Comparison of ENCODE assay signal across 13 cellular contexts in the genomic region with DNA sequence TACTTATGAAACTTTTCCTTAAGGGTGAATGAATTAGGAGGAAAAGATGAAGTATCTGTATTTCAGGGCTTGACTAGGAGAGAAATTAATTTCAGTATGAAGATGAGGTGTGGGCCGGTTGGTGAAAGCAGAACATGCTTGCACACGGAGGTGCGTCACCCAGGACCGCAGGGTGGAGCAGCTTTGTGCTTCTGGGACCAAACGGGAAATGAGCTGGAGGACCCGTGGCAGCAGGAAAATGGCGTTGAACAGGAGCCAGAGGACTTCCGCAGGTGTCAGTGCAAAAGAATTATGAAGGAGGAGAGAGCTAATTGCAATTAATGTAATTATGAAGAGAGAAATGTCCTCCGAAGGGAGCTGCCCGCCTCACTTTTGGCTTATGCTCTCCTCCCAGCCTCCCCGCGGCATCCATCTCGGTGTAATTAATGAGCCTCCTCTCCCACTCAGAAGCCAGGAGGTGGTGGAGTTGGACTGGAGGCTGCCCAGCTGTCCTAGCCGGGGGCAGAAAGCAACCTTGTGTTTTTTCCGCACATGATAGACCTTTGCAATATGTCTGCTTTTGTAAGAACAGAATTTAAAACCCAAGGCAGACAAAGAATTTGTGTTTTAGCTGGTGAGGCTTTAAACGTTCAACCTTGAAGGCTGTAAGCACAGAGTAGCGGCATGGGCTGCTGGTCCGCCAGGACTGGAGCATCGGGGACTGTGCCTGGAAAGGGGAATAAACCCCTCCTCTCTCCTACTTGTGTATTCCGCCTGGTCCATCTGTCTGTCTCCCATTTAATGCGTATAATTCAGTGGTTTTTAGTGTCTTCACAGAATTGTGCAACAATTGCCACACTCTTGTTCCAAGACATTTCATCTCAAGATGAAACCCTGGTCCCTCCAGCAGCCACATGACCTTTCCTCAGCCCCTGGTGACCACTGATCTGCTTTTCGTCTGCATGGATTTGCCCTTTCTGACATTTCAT.
DNase-seq lines count a peak whose midpoint lies in the region; ATAC-seq and TF ChIP-seq lines count a peak whose summit lies in the region.
"Had no signal": no experiment of that assay in that cellular context is flagged by ENCODE, and none has a peak within 500 bp of the region (broad histone marks: within the 10 kb centered on the region; RNA-seq: fewer than 3 reads in every experiment).

No MANE protein-coding gene starts in this region.

- intact Hi-C loops in esophagus muscularis mucosa (cut with DNase I) (no loop called here), uterus (cut with DNase I; ENCODE audit: low total_unique reads) (no loop called here)

- no peak for TF ChIP-seq POLR2A in esophagus muscularis mucosa (IDR thresholded peaks at IDR 0.05; ENCODE audit: low read depth)
- no peak for TF ChIP-seq POLR2A in uterus (IDR thresholded peaks at IDR 0.05)

- no peaks in the 10 kb centered on the region for H3K27me3 Mint-ChIP-seq in activated naive CD4-positive, alpha-beta T cell treated with anti-CD3 and anti-CD28 coated beads, Interleukin-2, amount 10 ng/mL, durations not matched to agents 7 days and 5 days
- no peaks in the 10 kb centered on the region for H3K27me3 Mint-ChIP-seq in naive B cell
- H3K27me3 Mint-ChIP-seq: T-helper 17 cell had no signal

- TF ChIP-seq EP300 in esophagus muscularis mucosa (IDR thresholded peaks at IDR 0.05) = no peak

- no peak overlapping the region for H3K4me3 Mint-ChIP-seq in activated naive CD4-positive, alpha-beta T cell treated with anti-CD3 and anti-CD28 coated beads, Interleukin-2, amount 10 ng/mL, durations not matched to agents 7 days and 5 days
- H3K4me3 Mint-ChIP-seq in naive B cell = peak overlapping the region; percentile 12 to 88 (median 62)
- H3K4me3 Mint-ChIP-seq: T-helper 17 cell had no signal

- 83% methylated on average over 22 of the region's 22 CpGs for WGBS in esophagus muscularis mucosa

- H3K27me3 ChIP-seq in esophagus muscularis mucosa = no peaks in the 10 kb centered on the region
- no peaks in the 10 kb centered on the region for H3K27me3 ChIP-seq in uterus
- H3K27me3 ChIP-seq: ovary had no signal

- peaks cover 14% of the 10 kb centered on the region for H3K4me1 Mint-ChIP-seq in activated naive CD4-positive, alpha-beta T cell treated with anti-CD3 and anti-CD28 coated beads, Interleukin-2, amount 10 ng/mL, durations not matched to agents 7 days and 5 days
- H3K4me1 Mint-ChIP-seq in naive B cell = peaks cover 37 to 58% (median 50%) of the 10 kb centered on the region in 3 donors

- CTCF ChIA-PET in activated naive CD4-positive, alpha-beta T cell treated with anti-CD3 and anti-CD28 coated beads, Interleukin-2, amount 10 ng/mL, durations not matched to agents 7 days and 5 days (lab: Charles Lee) = no interaction called here

- H3K4me1 ChIP-seq in esophagus muscularis mucosa (no peaks in the 10 kb centered on the region), uterus (no peaks in the 10 kb centered on the region)

- DNase-seq in activated naive CD4-positive, alpha-beta T cell treated with anti-CD3 and anti-CD28 coated beads, Interleukin-2, amount 10 ng/mL, durations not matched to agents 7 days and 5 days = no peak
- DNase-seq in activated naive CD4-positive, alpha-beta T cell treated with anti-CD3 and anti-CD28 coated beads, Interleukin-2, amount 50 U/mL, for 72 hours (ENCODE audit: low spot score in 2 of 2) = no peak
- no peak for DNase-seq in esophagus muscularis mucosa (ENCODE audit: extremely low spot score)
- DNase-seq in naive B cell = peak; percentile 57
- peak; percentile 35 to 48 for DNase-seq in uterus
- no peak for DNase-seq in SIG-M5 (lab: John Stamatoyannopoulos, UW)
- DNase-seq: ACHN, H7, ovary, T-helper 17 cell had no signal

- H3K27ac ChIP-seq in esophagus muscularis mucosa (replicated peaks in 1 of 4) = peak overlapping the region; percentile 0 to 71 (median 61)
- peak overlapping the region; percentile 46 to 65 for H3K27ac ChIP-seq in uterus
- H3K27ac ChIP-seq: ovary had no signal

- H3K9me3 ChIP-seq in esophagus muscularis mucosa (no peaks in the 10 kb centered on the region), uterus (no peaks in the 10 kb centered on the region)
- H3K9me3 ChIP-seq: ovary had no signal

- ATAC-seq in activated naive CD4-positive, alpha-beta T cell treated with anti-CD3 and anti-CD28 coated beads, Interleukin-2, amount 50 U/mL, for 72 hours = no peak
- peak; percentile 81 to 86 for ATAC-seq in naive B cell (ENCODE audit: low read depth in 2 of 2)
- no peak for ATAC-seq in HG03521 (IDR thresholded peaks at IDR 0.05; ENCODE audit: unreplicated experiment)
- no peak for ATAC-seq in HG02642 (IDR thresholded peaks at IDR 0.05; ENCODE audit: poor library complexity, unreplicated experiment)
- ATAC-seq: T-helper 17 cell had no signal

- H3K9me3 Mint-ChIP-seq in activated naive CD4-positive, alpha-beta T cell treated with anti-CD3 and anti-CD28 coated beads, Interleukin-2, amount 10 ng/mL, durations not matched to agents 7 days and 5 days = no peaks in the 10 kb centered on the region
- no peaks in the 10 kb centered on the region for H3K9me3 Mint-ChIP-seq in activated naive CD4-positive, alpha-beta T cell treated with anti-CD3 and anti-CD28 coated beads, Interleukin-2, amount 50 U/mL, for 72 hours
- H3K9me3 Mint-ChIP-seq in naive B cell = no peaks in the 10 kb centered on the region

- H3K36me3 ChIP-seq in esophagus muscularis mucosa = no peaks in the 10 kb centered on the region
- H3K36me3 ChIP-seq in uterus = no peaks in the 10 kb centered on the region
- H3K36me3 ChIP-seq: ovary had no signal

- H3K27ac Mint-ChIP-seq in activated naive CD4-positive, alpha-beta T cell treated with anti-CD3 and anti-CD28 coated beads, Interleukin-2, amount 10 ng/mL, durations not matched to agents 7 days and 5 days = peak overlapping the region; percentile 77
- H3K27ac Mint-ChIP-seq in activated naive CD4-positive, alpha-beta T cell treated with anti-CD3 and anti-CD28 coated beads, Interleukin-2, amount 50 U/mL, for 72 hours = no peak overlapping the region
- H3K27ac Mint-ChIP-seq in naive B cell = peak overlapping the region; percentile 56 to 98 (median 94)

- H3K4me3 ChIP-seq in esophagus muscularis mucosa (peak overlapping the region in 3 of 4 donors; percentile 5 to 8 (median 7)), uterus (no peak overlapping the region)
- H3K4me3 ChIP-seq: coronary artery, ovary had no signal

- H3K36me3 Mint-ChIP-seq in activated naive CD4-positive, alpha-beta T cell treated with anti-CD3 and anti-CD28 coated beads, Interleukin-2, amount 10 ng/mL, durations not matched to agents 7 days and 5 days = peaks cover under 1% of the 10 kb centered on the region
- H3K36me3 Mint-ChIP-seq in activated naive CD4-positive, alpha-beta T cell treated with anti-CD3 and anti-CD28 coated beads, Interleukin-2, amount 50 U/mL, for 72 hours = peaks cover 5% of the 10 kb centered on the region in 2 donors
- peaks cover 0 to 15% of the 10 kb centered on the region in 2 donors for H3K36me3 Mint-ChIP-seq in naive B cell

- TF ChIP-seq CTCF in esophagus muscularis mucosa (IDR thresholded peaks at IDR 0.05) (no peak), uterus (IDR thresholded peaks at IDR 0.05) (peak in 1 of 4 experiments; percentile 9)

Comparison
In these comparisons a context has a peak if more than half of its experiments do, and no peak if none do; other contexts are left out.
1. H3K27ac Mint-ChIP-seq: peak in activated naive CD4-positive, alpha-beta T cell treated with anti-CD3 and anti-CD28 coated beads, Interleukin-2, amount 10 ng/mL, durations not matched to agents 7 days and 5 days (single experiment) and naive B cell (6 of 6); none in activated naive CD4-positive, alpha-beta T cell treated with anti-CD3 and anti-CD28 coated beads, Interleukin-2, amount 50 U/mL, for 72 hours (0 of 2).
2. DNase-seq: peak in naive B cell (single experiment) and uterus (2 of 2); none in activated naive CD4-positive, alpha-beta T cell treated with anti-CD3 and anti-CD28 coated beads, Interleukin-2, amount 10 ng/mL, durations not matched to agents 7 days and 5 days (single experiment), activated naive CD4-positive, alpha-beta T cell treated with anti-CD3 and anti-CD28 coated beads, Interleukin-2, amount 50 U/mL, for 72 hours (0 of 2), esophagus muscularis mucosa (single experiment) and SIG-M5 (single experiment).
3. ATAC-seq: peak in naive B cell (2 of 2); none in activated naive CD4-positive, alpha-beta T cell treated with anti-CD3 and anti-CD28 coated beads, Interleukin-2, amount 50 U/mL, for 72 hours (0 of 2), HG03521 (single experiment) and HG02642 (single experiment).
4. H3K4me3 ChIP-seq: peak in esophagus muscularis mucosa (3 of 4); none in uterus (0 of 2).